In the genomic region with DNA sequence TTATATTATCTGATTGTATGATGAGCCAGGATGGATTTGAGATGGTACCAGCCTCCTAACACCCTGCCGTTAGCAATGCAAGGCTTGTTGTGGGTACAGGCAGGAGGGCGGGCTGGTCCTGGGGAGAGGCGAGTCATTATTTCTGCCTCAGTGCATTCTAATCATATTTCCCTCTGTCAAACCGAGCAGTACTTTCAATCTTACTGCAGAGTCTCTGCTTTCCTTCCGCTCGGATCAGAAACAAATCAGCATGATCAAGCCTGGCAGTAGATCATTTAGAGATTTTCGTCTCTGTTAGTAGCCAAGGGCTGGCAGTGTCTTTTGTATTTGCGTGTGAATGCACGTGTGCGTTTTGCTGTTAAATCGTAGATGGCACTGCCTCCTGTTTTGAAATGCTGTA, we compare ENCODE assay signal across 13 cellular contexts.
DNase-seq lines count a peak whose midpoint lies in the region; ATAC-seq lines count a peak whose summit lies in the region.
"Had no signal": no experiment of that assay in that cellular context is flagged by ENCODE, and none has a peak within 500 bp of the region (broad histone marks: within the 10 kb centered on the region; RNA-seq: fewer than 3 reads in every experiment).

No MANE protein-coding gene starts in this region.

- H2AFZ ChIP-seq in neuronal stem cell (ENCODE audit: low read length): peak overlapping the region; percentile 18

- no peak overlapping the region for H2BK5ac ChIP-seq in neuronal stem cell (ENCODE audit: low read length)

- peaks cover 5 to 12% of the 10 kb centered on the region in 2 donors for H3K4me1 ChIP-seq in neuronal stem cell (ENCODE audit: control insufficient read depth in 2 of 2, insufficient read depth in 1 of 2, low read depth in 1 of 2, low read length in 2 of 2)
- H3K4me1 ChIP-seq: ascending aorta had no signal

- no peak overlapping the region for H3K4me2 ChIP-seq in neuronal stem cell (ENCODE audit: insufficient read depth, low read length, poor library complexity, severe bottlenecking)

- no peaks in the 10 kb centered on the region for H3K27me3 ChIP-seq in neuronal stem cell (ENCODE audit: control insufficient read depth in 3 of 3, insufficient read depth in 3 of 3, low read depth in 1 of 3, low read length in 3 of 3)
- H3K27me3 ChIP-seq: ascending aorta had no signal

- no peak overlapping the region for H3K23ac ChIP-seq in neuronal stem cell (ENCODE audit: low read depth, low read length, poor library complexity)

- no peak overlapping the region for H3K27ac ChIP-seq in neuronal stem cell (replicated peaks; ENCODE audit: low read length)
- H3K27ac ChIP-seq: ascending aorta, epithelial cell of prostate had no signal

- no peak overlapping the region for H3K18ac ChIP-seq in neuronal stem cell (ENCODE audit: low read length)

- no peak overlapping the region for H2BK120ac ChIP-seq in neuronal stem cell (ENCODE audit: low read depth, low read length)

- H3K9me3 ChIP-seq in neuronal stem cell (replicated peaks in 1 of 2; ENCODE audit: control insufficient read depth in 2 of 2, insufficient read depth in 1 of 2, low read depth in 1 of 2, low read length in 2 of 2): no peaks in the 10 kb centered on the region
- H3K9me3 ChIP-seq: ascending aorta had no signal

- H3K4ac ChIP-seq in neuronal stem cell (ENCODE audit: low read length): no peak overlapping the region

- H2BK12ac ChIP-seq in neuronal stem cell (ENCODE audit: low read length): no peak overlapping the region

- WGBS in neuronal stem cell (ENCODE audit: extremely low coverage in 2 of 2, insufficient read length in 2 of 2, insufficient replicate concordance in 1 of 2), 2 donors: no CpG with 5 or more reads among the region's 11 CpGs

- no peak overlapping the region for H4K8ac ChIP-seq in neuronal stem cell (ENCODE audit: low read depth, low read length)

- H3K4me3 ChIP-seq in neuronal stem cell (ENCODE audit: low read length in 2 of 2): no peak overlapping the region

- H4K91ac ChIP-seq in neuronal stem cell (ENCODE audit: low read depth, low read length, poor library complexity): no peak overlapping the region

- no peak overlapping the region for H2BK15ac ChIP-seq in neuronal stem cell (ENCODE audit: low read length)

- H3K36me3 ChIP-seq in neuronal stem cell (replicated peaks in 1 of 2; ENCODE audit: control insufficient read depth in 2 of 2, insufficient read depth in 2 of 2, low read length in 2 of 2): no peaks in the 10 kb centered on the region
- H3K36me3 ChIP-seq: ascending aorta had no signal

- H3K9ac ChIP-seq in neuronal stem cell (ENCODE audit: low read depth, low read length, poor library complexity): no peak overlapping the region

- peak; percentile 95 for ATAC-seq in GM18873 (IDR thresholded peaks at IDR 0.05; ENCODE audit: low FRiP score, unreplicated experiment)
- ATAC-seq in HG02571 (IDR thresholded peaks at IDR 0.05; ENCODE audit: unreplicated experiment): peak; percentile 41
- ATAC-seq in HG03565 (IDR thresholded peaks at IDR 0.05; ENCODE audit: unreplicated experiment): peak; percentile 72
- ATAC-seq: T-helper 17 cell had no signal

- H3K79me1 ChIP-seq in neuronal stem cell (ENCODE audit: low read depth, low read length): no peaks in the 10 kb centered on the region

- DNase-seq in neuronal stem cell (ENCODE audit: low spot score) (no peak), A172 (ENCODE audit: low spot score) (no peak), NCI-H82 (lab: John Stamatoyannopoulos, UW) (no peak), NOMO-1 (lab: John Stamatoyannopoulos, UW; ENCODE audit: unreplicated experiment in 2 of 2) (no peak)
- no peak for DNase-seq in effector CD4-positive, alpha-beta T cell
- DNase-seq: activated CD8-positive, alpha-beta memory T cell treated with anti-CD3 and anti-CD28 coated beads, Interleukin-2, amount 50 U/mL, for 4 hours; NCI-H774; T-helper 17 cell had no signal

- H2AK5ac ChIP-seq in neuronal stem cell (ENCODE audit: low read depth, low read length): no peak overlapping the region

- no peak overlapping the region for H3K14ac ChIP-seq in neuronal stem cell (ENCODE audit: low read length)

Comparison
In these comparisons a context has a peak if more than half of its experiments do, and no peak if none do; other contexts are left out.
1. ATAC-seq: peak in every context shown above with its lines; median percentile 95 in GM18873; 72 in HG03565; 41 in HG02571.